ENCODE assay signal across 2 cellular contexts in genomic region chr1:70112838-70113237, GRCh38.
TF ChIP-seq lines count a peak whose summit lies in the region.

No MANE protein-coding gene starts in this region.

TF ChIP-seq in SK-N-SH, 30 proteins besides CTCF, POLR2A, EP300 and RAD21 (continued from another document):
- TF ChIP-seq EZH2phosphoT487 (IDR thresholded peaks at IDR 0.05; ENCODE audit: borderline replicate concordance, low read depth) (no peak), MEF2A (IDR thresholded peaks at IDR 0.05; ENCODE audit: borderline replicate concordance, low read depth) (no peak), RCOR1 (IDR thresholded peaks at IDR 0.05; ENCODE audit: low read length) (no peak), GATA2 (CRISPR knock-in tag; IDR thresholded peaks at IDR 0.05) (no peak), REST (IDR thresholded peaks at IDR 0.05; ENCODE audit: low read depth, low read length) (no peak), FOSL2 (IDR thresholded peaks at IDR 0.05; ENCODE audit: borderline replicate concordance, low read depth) (no peak), CHD2 (IDR thresholded peaks at IDR 0.05; ENCODE audit: low read length, partially characterized antibody) (no peak), RFX5 (IDR thresholded peaks at IDR 0.05; ENCODE audit: low read length) (no peak), MXI1 (IDR thresholded peaks at IDR 0.05; ENCODE audit: low read depth, low read length) (no peak), NFIC (IDR thresholded peaks at IDR 0.05; ENCODE audit: borderline replicate concordance) (no peak), TAF1 (IDR thresholded peaks at IDR 0.05; ENCODE audit: borderline replicate concordance, low read depth, low read length) (no peak), YY1 (IDR thresholded peaks at IDR 0.05; ENCODE audit: low read depth) (no peak)

TF ChIP-seq in SK-N-SH treated with all-trans-retinoic acid at 6 μM for 48 hours, 23 proteins besides CTCF, POLR2A, EP300 and RAD21:
- TF ChIP-seq PATZ1 (CRISPR knock-in tag; IDR thresholded peaks at IDR 0.05; ENCODE audit: borderline replicate concordance) (no peak), ZFP30 (CRISPR knock-in tag; IDR thresholded peaks at IDR 0.05) (no peak), CSDC2 (CRISPR knock-in tag; IDR thresholded peaks at IDR 0.05) (no peak), CREB5 (CRISPR knock-in tag; IDR thresholded peaks at IDR 0.05; ENCODE audit: low read depth) (no peak), CSRNP3 (CRISPR knock-in tag; IDR thresholded peaks at IDR 0.05) (no peak), ARNTL (CRISPR knock-in tag; IDR thresholded peaks at IDR 0.05; ENCODE audit: borderline replicate concordance, low read depth) (no peak)
